ENCODE assay signal across 1 cellular context in the genomic region with DNA sequence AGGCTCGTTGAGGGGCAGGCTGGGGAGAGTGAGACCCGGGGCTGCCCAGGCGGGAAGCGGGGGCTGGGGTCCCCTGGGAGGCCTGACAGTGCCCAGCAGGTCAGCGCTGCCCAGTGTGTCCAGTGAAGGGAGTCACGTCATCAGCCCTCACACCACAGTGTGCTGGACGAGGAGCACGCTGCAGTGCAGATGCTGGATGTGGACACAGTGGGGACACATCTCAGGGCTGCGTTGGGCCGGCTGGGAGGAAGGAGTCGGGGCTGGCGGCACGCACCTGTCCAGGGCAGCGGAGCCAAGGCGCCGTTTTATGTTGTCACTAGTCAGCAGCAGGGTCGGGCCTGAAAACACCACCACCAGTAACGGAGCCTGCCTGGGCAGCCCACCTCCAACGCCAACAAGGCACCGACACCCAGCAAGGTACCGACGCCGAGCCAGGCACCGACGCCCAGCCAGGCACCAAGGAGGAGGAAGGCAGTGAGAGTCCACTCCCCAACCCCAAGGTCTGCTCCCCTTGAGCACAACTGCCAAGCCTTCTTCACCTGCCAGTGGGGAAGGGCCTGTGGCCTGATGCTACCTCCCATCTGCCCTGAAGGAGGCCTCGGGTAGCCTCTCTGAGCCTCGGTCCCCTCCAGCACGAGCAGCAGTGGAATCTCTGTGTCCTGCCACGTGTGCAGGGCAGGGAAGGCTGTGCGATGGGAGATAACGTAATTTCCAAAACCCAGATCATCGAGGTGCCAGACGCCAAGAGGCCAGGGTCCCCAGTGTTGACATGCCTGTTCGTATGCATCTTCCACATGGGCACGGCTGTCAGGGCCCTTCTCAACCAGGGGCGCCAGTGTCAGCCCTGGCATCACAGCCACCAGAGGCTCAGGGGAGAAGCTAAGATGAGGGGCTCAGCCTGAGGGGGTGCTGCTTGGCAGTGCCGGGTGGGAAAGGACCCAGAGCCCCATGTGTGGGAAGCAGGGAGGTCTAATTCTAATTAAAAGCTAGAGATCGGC.
TF ChIP-seq lines count a peak whose summit lies in the region.

No MANE protein-coding gene starts in this region.

TF ChIP-seq in IMR-90, 13 proteins besides CTCF, POLR2A, EP300 and RAD21:
- TF ChIP-seq RCOR1 (IDR thresholded peaks at IDR 0.05; ENCODE audit: insufficient replicate concordance, low read length) (no peak), MAZ (IDR thresholded peaks at IDR 0.05; ENCODE audit: borderline replicate concordance, low read depth, low read length) (no peak), MAFK (IDR thresholded peaks at IDR 0.05; ENCODE audit: low read depth, low read length) (no peak), CEBPB (IDR thresholded peaks at IDR 0.05; ENCODE audit: low read depth, low read length) (no peak), ELK1 (IDR thresholded peaks at IDR 0.05; ENCODE audit: borderline replicate concordance, low read depth, low read length) (no peak), USF2 (IDR thresholded peaks at IDR 0.05; ENCODE audit: low read depth, low read length) (no peak), RFX5 (IDR thresholded peaks at IDR 0.05; ENCODE audit: low read depth, low read length) (no peak), NFE2L2 (IDR thresholded peaks at IDR 0.05; ENCODE audit: low read depth, low read length) (no peak), MXI1 (IDR thresholded peaks at IDR 0.05; ENCODE audit: borderline replicate concordance, low read depth, low read length) (no peak), CHD1 (IDR thresholded peaks at IDR 0.05; ENCODE audit: low read depth, low read length) (no peak), BHLHE40 (IDR thresholded peaks at IDR 0.05; ENCODE audit: low read depth, low read length) (no peak), SMC3 (IDR thresholded peaks at IDR 0.05; ENCODE audit: low read depth, low read length) (no peak), FOS (IDR thresholded peaks at IDR 0.05; ENCODE audit: low read depth, low read length) (no peak)
